24 cellular contexts compared by ENCODE assay signal in the genomic region with DNA sequence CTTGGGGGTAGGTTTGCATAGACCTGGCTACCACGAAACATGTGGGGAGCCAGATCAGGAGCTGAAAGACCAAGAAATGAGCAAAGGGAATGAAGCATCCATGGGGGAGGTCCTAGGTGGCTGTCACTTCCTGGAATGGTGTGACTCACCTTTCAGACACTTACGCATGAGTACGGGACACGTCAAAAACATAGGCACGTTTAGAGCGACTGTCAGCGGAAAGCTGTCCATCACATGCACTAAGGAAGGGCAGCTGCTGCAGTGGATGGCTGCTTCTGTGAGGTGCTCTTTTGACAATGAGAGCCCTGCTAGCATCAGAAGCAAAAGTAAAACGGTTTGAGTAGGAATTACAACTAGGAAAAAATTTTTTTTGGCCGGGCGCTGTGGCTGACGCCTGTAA.
"Had no signal": no experiment of that assay in that cellular context is flagged by ENCODE, and none has a peak within 500 bp of the region (broad histone marks: within the 10 kb centered on the region; RNA-seq: fewer than 3 reads in every experiment).

No MANE protein-coding gene starts in this region.

- H3K4me1 ChIP-seq: gastrocnemius medialis, heart right ventricle, psoas muscle, right lobe of liver, tibial nerve had no signal

- H3K4me3 Mint-ChIP-seq: naive thymus-derived CD4-positive, alpha-beta T cell; nephron progenitor cell; stimulated activated naive B cell treated with anti-CD40 and anti-IgM and Interleukin-4, amounts not matched to agents 10 μg/mL and 1 μg/mL and 100 μg/mL, for 72 hours; stimulated activated naive CD8-positive, alpha-beta T cell treated with anti-CD3 and anti-CD28 coated beads, Interleukin-15, amount 100 ng/mL, for 72 hours had no signal

- H3K4me1 Mint-ChIP-seq: naive thymus-derived CD4-positive, alpha-beta T cell; stimulated activated naive B cell treated with anti-CD40 and anti-IgM and Interleukin-4, amounts not matched to agents 10 μg/mL and 1 μg/mL and 100 μg/mL, for 72 hours; stimulated activated naive CD8-positive, alpha-beta T cell treated with anti-CD3 and anti-CD28 coated beads, Interleukin-15, amount 100 ng/mL, for 72 hours had no signal

- H3K36me3 Mint-ChIP-seq: naive thymus-derived CD4-positive, alpha-beta T cell; stimulated activated naive B cell treated with anti-CD40 and anti-IgM and Interleukin-4, amounts not matched to agents 10 μg/mL and 1 μg/mL and 100 μg/mL, for 72 hours had no signal

- H3K36me3 ChIP-seq: gastrocnemius medialis, heart right ventricle, left ventricle myocardium inferior, neutrophil, right lobe of liver, tibial nerve had no signal

- H3K4me3 ChIP-seq: dorsolateral prefrontal cortex, gastrocnemius medialis, heart right ventricle, left ventricle myocardium inferior, lung, psoas muscle, right lobe of liver, tibial nerve had no signal

- FAIRE-seq: endometrium, kidney had no signal

- DNase-seq: cortex of kidney; dorsolateral prefrontal cortex; effector CD8-positive, alpha-beta T cell; gastrocnemius medialis; heart right ventricle; kidney; left cardiac atrium; left ventricle myocardium inferior; mesendoderm; naive thymus-derived CD4-positive, alpha-beta T cell; nephron progenitor cell; psoas muscle; retina; right lobe of liver; stimulated activated CD4-positive, alpha-beta T cell treated with anti-CD3 and anti-CD28 coated beads, Interleukin-2, amount 100 ng/mL, for 24 hours; stimulated activated CD4-positive, alpha-beta T cell treated with anti-CD3 and anti-CD28 coated beads, Interleukin-4, amount 100 ng/mL, for 4 hours; stimulated activated naive B cell treated with anti-CD40 and anti-IgM and Interleukin-4, amounts not matched to agents 10 μg/mL and 1 μg/mL and 100 μg/mL, for 72 hours; stimulated activated naive CD8-positive, alpha-beta T cell treated with anti-CD3 and anti-CD28 coated beads, Interleukin-15, amount 100 ng/mL, for 72 hours; testis had no signal

- H3K27ac Mint-ChIP-seq: naive thymus-derived CD4-positive, alpha-beta T cell; nephron progenitor cell; stimulated activated naive B cell treated with anti-CD40 and anti-IgM and Interleukin-4, amounts not matched to agents 10 μg/mL and 1 μg/mL and 100 μg/mL, for 72 hours; stimulated activated naive CD8-positive, alpha-beta T cell treated with anti-CD3 and anti-CD28 coated beads, Interleukin-15, amount 100 ng/mL, for 72 hours had no signal

- H3K9me3 Mint-ChIP-seq: nephron progenitor cell; stimulated activated naive B cell treated with anti-CD40 and anti-IgM and Interleukin-4, amounts not matched to agents 10 μg/mL and 1 μg/mL and 100 μg/mL, for 72 hours; stimulated activated naive CD8-positive, alpha-beta T cell treated with anti-CD3 and anti-CD28 coated beads, Interleukin-15, amount 100 ng/mL, for 72 hours had no signal

- H3K9me3 ChIP-seq: gastrocnemius medialis, left ventricle myocardium inferior, neutrophil, psoas muscle, right lobe of liver, testis, tibial nerve had no signal

- H3K27ac ChIP-seq: dorsolateral prefrontal cortex, gastrocnemius medialis, heart right ventricle, left ventricle myocardium inferior, neutrophil, psoas muscle, right lobe of liver, tibial nerve had no signal

- H3K27me3 Mint-ChIP-seq: stimulated activated naive B cell treated with anti-CD40 and anti-IgM and Interleukin-4, amounts not matched to agents 10 μg/mL and 1 μg/mL and 100 μg/mL, for 72 hours; stimulated activated naive CD8-positive, alpha-beta T cell treated with anti-CD3 and anti-CD28 coated beads, Interleukin-15, amount 100 ng/mL, for 72 hours had no signal

- ATAC-seq: esophagus mucosa; gastrocnemius medialis; heart right ventricle; left cardiac atrium; naive thymus-derived CD4-positive, alpha-beta T cell; psoas muscle; right lobe of liver; stimulated activated naive B cell treated with anti-CD40 and anti-IgM and Interleukin-4, amounts not matched to agents 10 μg/mL and 1 μg/mL and 100 μg/mL, for 72 hours; stimulated activated naive CD8-positive, alpha-beta T cell treated with anti-CD3 and anti-CD28 coated beads, Interleukin-15, amount 100 ng/mL, for 72 hours had no signal

- H3K27me3 ChIP-seq: dorsolateral prefrontal cortex, gastrocnemius medialis, heart right ventricle, neutrophil, right lobe of liver, testis, tibial nerve had no signal
